1 cellular context compared by ENCODE assay signal in the genomic region with DNA sequence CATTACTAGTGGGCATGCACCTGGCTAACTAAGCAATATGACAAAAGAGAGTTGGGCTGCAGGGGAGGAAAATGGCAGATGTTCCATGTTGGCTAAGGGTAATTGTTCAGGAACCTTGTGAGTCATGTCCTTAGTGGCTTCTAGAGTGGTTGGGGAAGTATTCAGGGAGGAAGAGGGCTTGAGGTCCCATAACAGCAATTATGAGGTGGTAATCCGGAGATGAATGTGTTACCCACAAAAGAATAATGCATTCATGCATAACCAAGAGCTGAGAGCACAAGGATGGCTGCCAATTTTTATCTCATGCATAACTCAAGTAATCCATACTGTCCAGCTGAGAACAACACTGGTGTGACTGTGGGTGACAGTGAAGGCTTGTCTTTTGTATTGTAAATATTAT.
TF ChIP-seq lines count a peak whose summit lies in the region.

No MANE protein-coding gene starts in this region.

TF ChIP-seq in IMR-90, 13 proteins besides CTCF, POLR2A, EP300 and RAD21 (continued from another document):
- TF ChIP-seq ELK1 (IDR thresholded peaks at IDR 0.05; ENCODE audit: borderline replicate concordance, low read depth, low read length): no peak
- TF ChIP-seq CHD1 (IDR thresholded peaks at IDR 0.05; ENCODE audit: low read depth, low read length): no peak
- TF ChIP-seq SMC3 (IDR thresholded peaks at IDR 0.05; ENCODE audit: low read depth, low read length): no peak
- no peak for TF ChIP-seq RFX5 (IDR thresholded peaks at IDR 0.05; ENCODE audit: low read depth, low read length)
- TF ChIP-seq MAZ (IDR thresholded peaks at IDR 0.05; ENCODE audit: borderline replicate concordance, low read depth, low read length): no peak
TF ChIP-seq in IMR-90: peak in this region for 0.
